In genomic region chr1:2642131-2642559, GRCh38 we compare ENCODE assay signal across 8 cellular contexts. TPM values are rescaled to one million over a fixed set of nuclear protein-coding genes. Genes with fewer than 3 reads are reported as not detected.
DNase-seq lines count a peak whose midpoint lies in the region; ATAC-seq, FAIRE-seq and TF ChIP-seq lines count a peak whose summit lies in the region.

No MANE protein-coding gene starts in this region.

- peak overlapping the region; percentile 90 for H3K27ac Mint-ChIP-seq in activated CD4-positive, alpha-beta T cell treated with anti-CD3 and anti-CD28 coated beads, Interleukin-2, amount 10 ng/mL, durations not matched to agents 7 days and 5 days
- H3K27ac Mint-ChIP-seq in activated naive CD8-positive, alpha-beta T cell treated with anti-CD3 and anti-CD28 coated beads, Interleukin-2, amount 50 U/mL, for 24 hours, result peak overlapping the region; percentile 93

- intact Hi-C loops in left lung (cut with DNase I), result loop anchor here in 1 of 2 donors (10.0 kb wide), 1 partner anchor 227 kb away; the partner anchor contains the start of gene PEX10
- intact Hi-C loops in thyroid gland (cut with DNase I), result loop anchor here (10.0 kb wide), 1 partner anchor 117 kb away; the partner anchor contains the start of gene PANK4

- no peak for FAIRE-seq in D721Med (lab: Jason Lieb, UNC)

- H3K36me3 ChIP-seq in left lung, result no peaks in the 10 kb centered on the region
- no peaks in the 10 kb centered on the region for H3K36me3 ChIP-seq in thyroid gland

- H3K4me3 Mint-ChIP-seq in activated CD4-positive, alpha-beta T cell treated with anti-CD3 and anti-CD28 coated beads, Interleukin-2, amount 10 ng/mL, durations not matched to agents 7 days and 5 days, result peak overlapping the region; percentile 82
- H3K4me3 Mint-ChIP-seq in activated naive CD8-positive, alpha-beta T cell treated with anti-CD3 and anti-CD28 coated beads, Interleukin-2, amount 50 U/mL, for 24 hours, result peak overlapping the region; percentile 92

- POLR2A ChIA-PET in activated CD4-positive, alpha-beta T cell treated with anti-CD3 and anti-CD28 coated beads, Interleukin-2, amount 10 ng/mL, durations not matched to agents 7 days and 5 days (lab: Charles Lee), result no interaction called here

- no peaks in the 10 kb centered on the region for H3K27me3 Mint-ChIP-seq in activated CD4-positive, alpha-beta T cell treated with anti-CD3 and anti-CD28 coated beads, Interleukin-2, amount 10 ng/mL, durations not matched to agents 7 days and 5 days
- no peaks in the 10 kb centered on the region for H3K27me3 Mint-ChIP-seq in activated naive CD8-positive, alpha-beta T cell treated with anti-CD3 and anti-CD28 coated beads, Interleukin-2, amount 50 U/mL, for 24 hours

- H3K4me3 ChIP-seq in left lung (peak overlapping the region; percentile 73 to 83), thyroid gland (replicated peaks in 1 of 3) (peak overlapping the region; percentile 69 to 99 (median 93))

- H3K36me3 Mint-ChIP-seq in activated CD4-positive, alpha-beta T cell treated with anti-CD3 and anti-CD28 coated beads, Interleukin-2, amount 10 ng/mL, durations not matched to agents 7 days and 5 days (ENCODE audit: low read depth), result peaks cover under 1% of the 10 kb centered on the region
- no peaks in the 10 kb centered on the region for H3K36me3 Mint-ChIP-seq in activated naive CD8-positive, alpha-beta T cell treated with anti-CD3 and anti-CD28 coated beads, Interleukin-2, amount 50 U/mL, for 24 hours (ENCODE audit: low read depth)

- peaks cover 7 to 19% of the 10 kb centered on the region in 2 donors for H3K4me1 ChIP-seq in left lung
- peaks cover 14 to 18% of the 10 kb centered on the region in 2 donors for H3K4me1 ChIP-seq in thyroid gland

- H3K9me3 Mint-ChIP-seq in activated CD4-positive, alpha-beta T cell treated with anti-CD3 and anti-CD28 coated beads, Interleukin-2, amount 10 ng/mL, durations not matched to agents 7 days and 5 days, result peaks cover 15% of the 10 kb centered on the region
- H3K9me3 Mint-ChIP-seq in activated naive CD8-positive, alpha-beta T cell treated with anti-CD3 and anti-CD28 coated beads, Interleukin-2, amount 50 U/mL, for 24 hours, result peaks cover 9% of the 10 kb centered on the region

- TF ChIP-seq CTCF in left lung (IDR thresholded peaks at IDR 0.05) (no peak), thyroid gland (IDR thresholded peaks at IDR 0.05) (no peak), D721Med (IDR thresholded peaks at IDR 0.05; ENCODE audit: insufficient read depth, missing control alignments) (no peak)

- peak overlapping the region in 1 of 2 donors; percentile 83 for H3K27ac ChIP-seq in left lung
- H3K27ac ChIP-seq in thyroid gland, result no peak overlapping the region

- no peak for ATAC-seq in activated naive CD8-positive, alpha-beta T cell treated with anti-CD3 and anti-CD28 coated beads, Interleukin-2, amount 50 U/mL, for 24 hours
- ATAC-seq in left lung, result no peak

- WGBS in thyroid gland, 2 donors, result 10 to 35% methylated on average over 6 to 9 of the region's 11 CpGs

- H3K27me3 ChIP-seq in left lung (peaks cover 0 to 6% of the 10 kb centered on the region in 2 donors), thyroid gland (no peaks in the 10 kb centered on the region)

- no peak for DNase-seq in activated CD4-positive, alpha-beta T cell treated with anti-CD3 and anti-CD28 coated beads, Interleukin-2, amount 10 ng/mL, durations not matched to agents 7 days and 5 days
- DNase-seq in activated CD4-positive, alpha-beta T cell treated with anti-CD3 and anti-CD28 coated beads for 1 hour, result no peak
- DNase-seq in activated naive CD8-positive, alpha-beta T cell treated with anti-CD3 and anti-CD28 coated beads, Interleukin-2, amount 50 U/mL, for 24 hours, result no peak
- DNase-seq in left lung (peak in 1 of 2 donors; percentile 72), thyroid gland (no peak), D721Med (ENCODE audit: insufficient read length, low spot score) (no peak), NCI-H2227 (lab: John Stamatoyannopoulos, UW; ENCODE audit: unreplicated experiment) (no peak), NCI-H524 (lab: John Stamatoyannopoulos, UW) (no peak)

- H3K9me3 ChIP-seq in left lung, result peaks cover 0 to 17% of the 10 kb centered on the region in 2 donors
- no peaks in the 10 kb centered on the region for H3K9me3 ChIP-seq in thyroid gland

- peaks cover 9% of the 10 kb centered on the region for H3K4me1 Mint-ChIP-seq in activated CD4-positive, alpha-beta T cell treated with anti-CD3 and anti-CD28 coated beads, Interleukin-2, amount 10 ng/mL, durations not matched to agents 7 days and 5 days
- peaks cover 8% of the 10 kb centered on the region for H3K4me1 Mint-ChIP-seq in activated naive CD8-positive, alpha-beta T cell treated with anti-CD3 and anti-CD28 coated beads, Interleukin-2, amount 50 U/mL, for 24 hours

- TF ChIP-seq POLR2A in thyroid gland (IDR thresholded peaks at IDR 0.05), result no peak

- CTCF ChIA-PET in activated CD4-positive, alpha-beta T cell treated with anti-CD3 and anti-CD28 coated beads, Interleukin-2, amount 10 ng/mL, durations not matched to agents 7 days and 5 days (lab: Charles Lee), result no interaction called here

RNA-seq across cellular contexts. Expression of gene MMEL1, which starts 9.3 kb away (rescaled TPM):
- total RNA-seq in activated CD4-positive, alpha-beta T cell treated with anti-CD3 and anti-CD28 coated beads, Interleukin-2, amount 10 ng/mL, durations not matched to agents 7 days and 5 days, result 1 to 10 TPM; 2.9 to 3.5 TPM
- total RNA-seq in left lung (1 to 10 TPM; 3.4 TPM), thyroid gland (1 to 10 TPM in 2 of 4 donors, under 1 TPM in 1, not detected in 1; 0.98 to 2.5 (median 2.0) TPM)

RNA-seq across cellular contexts. Expression of gene PRXL2B, which starts 55.6 kb away (rescaled TPM):
- 10 to 100 TPM; 25.2 to 33.3 TPM for total RNA-seq in activated CD4-positive, alpha-beta T cell treated with anti-CD3 and anti-CD28 coated beads, Interleukin-2, amount 10 ng/mL, durations not matched to agents 7 days and 5 days
- 10 to 100 TPM; 33.2 to 43.4 TPM for total RNA-seq in left lung
- total RNA-seq in thyroid gland, result 10 to 100 TPM; 14.6 to 24.7 (median 18.0) TPM
